In genomic region chr5:24388448-24388847, GRCh38 we compare ENCODE assay signal across 36 cellular contexts.
"Had no signal": no experiment of that assay in that cellular context is flagged by ENCODE, and none has a peak within 500 bp of the region (broad histone marks: within the 10 kb centered on the region; RNA-seq: fewer than 3 reads in every experiment).

No MANE protein-coding gene starts in this region.

- H3K4me3 ChIP-seq: MG63 had no signal

- H3K36me3 ChIP-seq: MG63 had no signal

- H3K27me3 ChIP-seq: MG63 had no signal

- DNase-seq: Karpas-422, Kasumi-1, MG63, MM.1S, MV-4-11, NCI-H1048, NCI-H1092, NCI-H1092 treated with DMSO at 0.1 percent for 48 hours, NCI-H1105, NCI-H1105 treated with DMSO at 0.1 percent for 48 hours, NCI-H1417, NCI-H1417 treated with DMSO at 0.1 percent for 48 hours, NCI-H1436, NCI-H1436 treated with DMSO at 0.1 percent for 48 hours, NCI-H146, NCI-H1694, NCI-H1694 treated with DMSO at 0.1 percent for 48 hours, NCI-H187, NCI-H187 treated with DMSO at 0.1 percent for 48 hours, NCI-H1930, NCI-H2029, NCI-H2029 treated with DMSO at 0.1 percent for 48 hours, NCI-H2081, NCI-H2081 treated with DMSO at 0.1 percent for 48 hours, NCI-H2107, NCI-H2171, NCI-H2171 treated with DMSO at 0.1 percent for 48 hours, NCI-H2227 treated with DMSO at 0.1 percent for 48 hours, NCI-H226, NCI-H345, NCI-H446, NCI-H446 treated with DMSO at 0.1 percent for 48 hours, NCI-H510A, NCI-H510A treated with DMSO at 0.1 percent for 48 hours, NCI-H524, NCI-H524 treated with DMSO at 0.1 percent for 48 hours had no signal
